In genomic region chr11:109789911-109790310, GRCh38 we compare ENCODE assay signal across 20 cellular contexts.
"Had no signal": no experiment of that assay in that cellular context is flagged by ENCODE, and none has a peak within 500 bp of the region (broad histone marks: within the 10 kb centered on the region; RNA-seq: fewer than 3 reads in every experiment).

No MANE protein-coding gene starts in this region.

- H3K4me3 Mint-ChIP-seq: activated naive CD4-positive, alpha-beta T cell treated with anti-CD3 and anti-CD28 coated beads for 36 hours; activated naive CD8-positive, alpha-beta T cell treated with anti-CD3 and anti-CD28 coated beads, Interleukin-2, amount 50 U/mL, for 24 hours; activated T-helper 17 cell treated with anti-CD3 and anti-CD28 coated beads, Interleukin-2, amount 50 U/mL, for 72 hours; memory B cell; natural killer cell treated with Interleukin-12 subunit alpha and Interleukin-12 subunit beta and Interleukin-15 and Interleukin-18, amount 100 ng/mL, for 72 hours; T-helper 2 cell treated with Interferon-gamma antibody and Interleukin-4, amounts not matched to agents 5 μg/mL and 100 μg/mL, for 36 hours had no signal

- H3K4me1 ChIP-seq: ascending aorta, transverse colon had no signal

- H3K36me3 ChIP-seq: ascending aorta, cardiac muscle cell, transverse colon had no signal

- H3K27me3 Mint-ChIP-seq: activated naive CD8-positive, alpha-beta T cell treated with anti-CD3 and anti-CD28 coated beads, Interleukin-2, amount 50 U/mL, for 24 hours; activated T-helper 17 cell treated with anti-CD3 and anti-CD28 coated beads, Interleukin-2, amount 50 U/mL, for 72 hours; natural killer cell treated with Interleukin-12 subunit alpha and Interleukin-12 subunit beta and Interleukin-15 and Interleukin-18, amount 100 ng/mL, for 72 hours had no signal

- H3K9me3 Mint-ChIP-seq: activated naive CD4-positive, alpha-beta T cell treated with anti-CD3 and anti-CD28 coated beads for 36 hours; activated naive CD8-positive, alpha-beta T cell treated with anti-CD3 and anti-CD28 coated beads, Interleukin-2, amount 50 U/mL, for 24 hours; activated T-helper 17 cell treated with anti-CD3 and anti-CD28 coated beads, Interleukin-2, amount 50 U/mL, for 72 hours; memory B cell; T-helper 2 cell treated with Interferon-gamma antibody and Interleukin-4, amounts not matched to agents 5 μg/mL and 100 μg/mL, for 36 hours had no signal

- H3K27ac Mint-ChIP-seq: activated naive CD4-positive, alpha-beta T cell treated with anti-CD3 and anti-CD28 coated beads for 36 hours; activated naive CD8-positive, alpha-beta T cell treated with anti-CD3 and anti-CD28 coated beads, Interleukin-2, amount 50 U/mL, for 24 hours; activated T-helper 17 cell treated with anti-CD3 and anti-CD28 coated beads, Interleukin-2, amount 50 U/mL, for 72 hours; memory B cell; natural killer cell treated with Interleukin-12 subunit alpha and Interleukin-12 subunit beta and Interleukin-15 and Interleukin-18, amount 100 ng/mL, for 72 hours; T-helper 2 cell treated with Interferon-gamma antibody and Interleukin-4, amounts not matched to agents 5 μg/mL and 100 μg/mL, for 36 hours had no signal

- H3K36me3 Mint-ChIP-seq: memory B cell; natural killer cell treated with Interleukin-12 subunit alpha and Interleukin-12 subunit beta and Interleukin-15 and Interleukin-18, amount 100 ng/mL, for 72 hours had no signal

- H3K27ac ChIP-seq: ascending aorta, cardiac muscle cell, dorsolateral prefrontal cortex, transverse colon had no signal

- H3K9me3 ChIP-seq: ascending aorta, transverse colon had no signal

- DNase-seq: activated naive CD4-positive, alpha-beta T cell treated with anti-CD3 and anti-CD28 coated beads for 36 hours; activated naive CD8-positive, alpha-beta T cell treated with anti-CD3 and anti-CD28 coated beads, Interleukin-2, amount 50 U/mL, for 24 hours; activated T-cell treated with anti-CD3 and anti-CD28 coated beads for 4 hours; dorsolateral prefrontal cortex; erythroblast; hippocampal formation; left ventricle myocardium superior; posterior cingulate gyrus; retina; stimulated activated CD4-positive, alpha-beta T cell treated with anti-CD3 and anti-CD28 coated beads, Interleukin-4, amount 100 ng/mL, for 4 hours; stimulated activated CD8-positive, alpha-beta memory T cell treated with anti-CD3 and anti-CD28 coated beads, Interleukin-4, amount 100 ng/mL, for 48 hours; stimulated activated naive CD4-positive, alpha-beta T cell treated with Interleukin-2 at 50 U/mL for 16 hours; substantia nigra; transverse colon had no signal

- H3K4me1 Mint-ChIP-seq: activated naive CD8-positive, alpha-beta T cell treated with anti-CD3 and anti-CD28 coated beads, Interleukin-2, amount 50 U/mL, for 24 hours; activated T-helper 17 cell treated with anti-CD3 and anti-CD28 coated beads, Interleukin-2, amount 50 U/mL, for 72 hours; memory B cell had no signal

- H3K4me3 ChIP-seq: ascending aorta, cardiac muscle cell, dorsolateral prefrontal cortex, transverse colon had no signal

- H3K27me3 ChIP-seq: ascending aorta, cardiac muscle cell, dorsolateral prefrontal cortex, transverse colon had no signal
